2 cellular contexts compared by ENCODE assay signal in genomic region chr13:73697166-73697565, GRCh38.
TF ChIP-seq lines count a peak whose summit lies in the region.

No MANE protein-coding gene starts in this region.

TF ChIP-seq in WTC11, 78 proteins besides CTCF, POLR2A, EP300 and RAD21 (continued from another document):
- TF ChIP-seq ZNF281 (CRISPR knock-in tag; IDR thresholded peaks at IDR 0.05), result no peak
- TF ChIP-seq ATF3 (CRISPR knock-in tag; conservative IDR thresholded peaks at IDR 0.05), result no peak
- no peak for TF ChIP-seq E2F1 (CRISPR knock-in tag; IDR thresholded peaks at IDR 0.05)

TF ChIP-seq in SK-N-SH treated with all-trans-retinoic acid at 6 μM for 48 hours, 23 proteins besides CTCF, POLR2A, EP300 and RAD21 (continued from another document):
- no peak for TF ChIP-seq TSHZ2 (CRISPR knock-in tag; IDR thresholded peaks at IDR 0.05)
